Comparison of ENCODE assay signal across 37 cellular contexts in genomic region chr7:73387908-73388414, GRCh38. TPM values are rescaled to one million over a fixed set of nuclear protein-coding genes. Genes with fewer than 3 reads are reported as not detected.
"Had no signal": no experiment of that assay in that cellular context is flagged by ENCODE, and none has a peak within 500 bp of the region (broad histone marks: within the 10 kb centered on the region; RNA-seq: fewer than 3 reads in every experiment).

No MANE protein-coding gene starts in this region.

- H3K27me3 ChIP-seq: MG63 had no signal

- H3K4me3 ChIP-seq: MG63 had no signal

- H3K36me3 ChIP-seq: MG63 had no signal

- DNase-seq: Karpas-422, Kasumi-1, MG63, MM.1S, MV-4-11, NCI-H1048, NCI-H1092, NCI-H1092 treated with DMSO at 0.1 percent for 48 hours, NCI-H1105, NCI-H1105 treated with DMSO at 0.1 percent for 48 hours, NCI-H1417 treated with DMSO at 0.1 percent for 48 hours, NCI-H1436, NCI-H1436 treated with DMSO at 0.1 percent for 48 hours, NCI-H146, NCI-H1694, NCI-H1694 treated with DMSO at 0.1 percent for 48 hours, NCI-H187, NCI-H187 treated with DMSO at 0.1 percent for 48 hours, NCI-H1930, NCI-H2029, NCI-H2029 treated with DMSO at 0.1 percent for 48 hours, NCI-H2081, NCI-H2081 treated with DMSO at 0.1 percent for 48 hours, NCI-H2107, NCI-H2171, NCI-H2171 treated with DMSO at 0.1 percent for 48 hours, NCI-H2227 treated with DMSO at 0.1 percent for 48 hours, NCI-H226, NCI-H345, NCI-H446, NCI-H446 treated with DMSO at 0.1 percent for 48 hours, NCI-H510A, NCI-H510A treated with DMSO at 0.1 percent for 48 hours, NCI-H524 had no signal

RNA-seq across cellular contexts. Expression of gene FZD9, which starts 45.6 kb away (rescaled TPM):
- total RNA-seq: MCF 10A had no signal

RNA-seq across cellular contexts. Expression of gene FKBP6, which starts 60.0 kb away (rescaled TPM):
- total RNA-seq: LHCN-M2, M059J, MCF 10A had no signal
